ENCODE assay signal across 23 cellular contexts in the genomic region with DNA sequence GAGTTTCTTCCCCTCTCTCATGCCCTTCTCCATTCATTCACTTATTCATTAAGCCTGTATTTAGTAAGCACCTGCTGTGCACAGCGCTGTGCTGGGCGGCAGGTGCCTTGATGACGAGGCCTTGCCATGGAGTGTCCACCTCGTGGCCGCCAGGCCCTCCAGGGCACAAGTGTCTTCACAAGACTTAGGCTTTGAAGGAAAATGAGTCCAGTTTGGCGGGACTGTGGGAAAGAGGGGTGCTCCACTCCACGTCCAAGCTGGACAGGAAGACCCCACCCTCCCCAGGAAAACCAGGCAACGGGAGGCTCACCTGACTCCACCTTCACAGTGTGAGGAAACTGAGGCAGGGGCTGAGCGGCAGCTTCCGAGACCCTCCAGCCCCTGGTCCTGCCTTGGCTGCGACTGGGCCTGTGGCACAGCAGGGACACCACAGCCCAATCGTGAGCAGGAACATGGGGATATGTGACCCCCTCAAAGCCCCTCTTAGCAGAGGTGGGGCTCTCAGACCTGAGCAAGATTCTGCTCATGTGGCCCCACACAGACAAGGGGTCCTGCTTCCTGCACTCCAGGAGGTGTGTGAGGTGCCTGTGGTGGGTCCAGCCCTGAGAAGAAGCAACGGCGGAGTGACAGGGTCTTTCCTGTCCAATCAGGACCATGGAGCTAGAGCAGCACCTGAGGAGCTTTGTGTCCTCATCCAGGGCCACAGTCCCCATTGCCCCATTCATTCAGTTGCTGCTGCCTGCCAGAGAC.
"Had no signal": no experiment of that assay in that cellular context is flagged by ENCODE, and none has a peak within 500 bp of the region (broad histone marks: within the 10 kb centered on the region; RNA-seq: fewer than 3 reads in every experiment).

No MANE protein-coding gene starts in this region.

- H3K27ac ChIP-seq: coronary artery, esophagus muscularis mucosa, hepatocyte, left ventricle myocardium inferior, pancreas, skin epidermis, stomach, transverse colon had no signal

- H3K36me3 ChIP-seq: left ventricle myocardium inferior, pancreas, transverse colon had no signal

- H3K4me3 ChIP-seq: coronary artery, esophagus muscularis mucosa, hepatocyte, left ventricle myocardium inferior, pancreas, skin epidermis, stomach, transverse colon had no signal

- H3K4me1 ChIP-seq: pancreas, stomach, transverse colon had no signal

- H3K27me3 Mint-ChIP-seq: activated CD4-positive, alpha-beta memory T cell treated with anti-CD3 and anti-CD28 coated beads, Interleukin-2, amount 10 ng/mL, durations not matched to agents 7 days and 5 days; activated naive CD4-positive, alpha-beta T cell treated with anti-CD3 and anti-CD28 coated beads, Interleukin-2, amount 10 ng/mL, durations not matched to agents 7 days and 5 days had no signal

- H3K9me3 Mint-ChIP-seq: activated CD4-positive, alpha-beta memory T cell treated with anti-CD3 and anti-CD28 coated beads, Interleukin-2, amount 10 ng/mL, durations not matched to agents 7 days and 5 days; activated naive CD4-positive, alpha-beta T cell treated with anti-CD3 and anti-CD28 coated beads, Interleukin-2, amount 10 ng/mL, durations not matched to agents 7 days and 5 days; immature natural killer cell had no signal

- H3K4me3 Mint-ChIP-seq: activated CD4-positive, alpha-beta memory T cell treated with anti-CD3 and anti-CD28 coated beads, Interleukin-2, amount 10 ng/mL, durations not matched to agents 7 days and 5 days; activated naive CD4-positive, alpha-beta T cell treated with anti-CD3 and anti-CD28 coated beads, Interleukin-2, amount 10 ng/mL, durations not matched to agents 7 days and 5 days; immature natural killer cell; nephron had no signal

- H3K4me1 Mint-ChIP-seq: activated naive CD4-positive, alpha-beta T cell treated with anti-CD3 and anti-CD28 coated beads, Interleukin-2, amount 10 ng/mL, durations not matched to agents 7 days and 5 days; immature natural killer cell had no signal

- DNase-seq: activated CD4-positive, alpha-beta memory T cell treated with anti-CD3 and anti-CD28 coated beads, Interleukin-2, amount 10 ng/mL, durations not matched to agents 7 days and 5 days; activated CD4-positive, alpha-beta T cell treated with anti-CD3 and anti-CD28 coated beads for 48 hours; activated naive CD4-positive, alpha-beta T cell treated with anti-CD3 and anti-CD28 coated beads, Interleukin-2, amount 10 ng/mL, durations not matched to agents 7 days and 5 days; activated T-cell treated with anti-CD3 and anti-CD28 coated beads, Interleukin-2, amount 50 U/mL, for 1 hour; anterior cingulate cortex; central memory CD4-positive, alpha-beta T cell; glutamatergic neuron; immature natural killer cell; kidney glomerular epithelial cell; left ventricle myocardium inferior; mammary epithelial cell; midbrain; pancreas; right cardiac atrium; stimulated activated CD4-positive, alpha-beta T cell treated with anti-CD3 and anti-CD28 coated beads, Interleukin-1b, Interleukin-23, amount 100 ng/mL, for 48 hours; stomach; T-helper 2 cell; transverse colon had no signal

- H3K27ac Mint-ChIP-seq: activated CD4-positive, alpha-beta memory T cell treated with anti-CD3 and anti-CD28 coated beads, Interleukin-2, amount 10 ng/mL, durations not matched to agents 7 days and 5 days; activated naive CD4-positive, alpha-beta T cell treated with anti-CD3 and anti-CD28 coated beads, Interleukin-2, amount 10 ng/mL, durations not matched to agents 7 days and 5 days; immature natural killer cell; nephron had no signal

- H3K27me3 ChIP-seq: esophagus muscularis mucosa, hepatocyte, pancreas, stomach, transverse colon had no signal

- H3K9me3 ChIP-seq: esophagus muscularis mucosa, left ventricle myocardium inferior, pancreas, stomach, transverse colon had no signal
